ENCODE assay signal across 19 cellular contexts in genomic region chr9:110928604-110929003, GRCh38.
"Had no signal": no experiment of that assay in that cellular context is flagged by ENCODE, and none has a peak within 500 bp of the region (broad histone marks: within the 10 kb centered on the region; RNA-seq: fewer than 3 reads in every experiment).

No MANE protein-coding gene starts in this region.

- H3K27me3 ChIP-seq: ovary, suprapubic skin had no signal

- H3K4me1 ChIP-seq: suprapubic skin had no signal

- ATAC-seq: effector memory CD8-positive, alpha-beta T cell; left lobe of liver; T-cell had no signal

- H3K36me3 ChIP-seq: ovary, suprapubic skin had no signal

- H3K4me3 ChIP-seq: ovary, suprapubic skin had no signal

- H3K27ac ChIP-seq: epithelial cell of prostate, ovary, suprapubic skin, VCaP had no signal

- DNase-seq: activated CD4-positive, alpha-beta memory T cell treated with anti-CD3 and anti-CD28 coated beads for 36 hours; activated gamma-delta T cell treated with Interleukin-2 at 50 U/mL for 16 hours; activated naive CD8-positive, alpha-beta T cell treated with anti-CD3 and anti-CD28 coated beads, Interleukin-2, amount 10 ng/mL, durations not matched to agents 7 days and 5 days; activated T-cell treated with anti-CD3 and anti-CD28 coated beads, Interleukin-2, amount 50 U/mL, for 48 hours; anterior cingulate cortex; central memory CD4-positive, alpha-beta T cell; cortex of kidney; effector memory CD8-positive, alpha-beta T cell; foreskin melanocyte; head of caudate nucleus; ovary; stimulated activated CD4-positive, alpha-beta T cell treated with anti-CD3 and anti-CD28 coated beads, Interleukin-12 subunit alpha, Interleukin-12 subunit beta, amount 100 ng/mL, for 4 hours; stimulated activated CD4-positive, alpha-beta T cell treated with anti-CD3 and anti-CD28 coated beads, Interleukin-2, amount 100 ng/mL, for 48 hours; stimulated activated naive CD4-positive, alpha-beta T cell treated with Interleukin-2 at 50 U/mL for 16 hours; T-cell had no signal

- H3K9me3 ChIP-seq: ovary, suprapubic skin had no signal
